In genomic region chr1:10471411-10472219, GRCh38 we compare ENCODE assay signal across 8 cellular contexts. TPM values are rescaled to one million over a fixed set of nuclear protein-coding genes. Genes with fewer than 3 reads are reported as not detected.
A peak's percentile ranks its signal among the peaks of the same experiment; 100 is the strongest.
DNase-seq lines count a peak whose midpoint lies in the region; ATAC-seq and TF ChIP-seq lines count a peak whose summit lies in the region.

No MANE protein-coding gene starts in this region.

- peaks cover 20% of the 10 kb centered on the region for H3K36me3 Mint-ChIP-seq in brain

- H3K4me1 ChIP-seq in Karpas-422 (ENCODE audit: low read length) (peaks cover 36% of the 10 kb centered on the region), lower lobe of right lung (peaks cover 39% of the 10 kb centered on the region), upper lobe of left lung (peaks cover 18 to 41% (median 29%) of the 10 kb centered on the region in 4 donors)

- H3K9me3 Mint-ChIP-seq in brain = no peaks in the 10 kb centered on the region

- H2AFZ ChIP-seq in Karpas-422 (ENCODE audit: low read length) = peak overlapping the region; percentile 52; the same call in 1 of the 2 replicates

- H3K4me3 ChIP-seq in GM12865 (ENCODE audit: low read depth, low read length) (peak overlapping the region; percentile 63), Karpas-422 (ENCODE audit: low read length) (peak overlapping the region; percentile 85), lower lobe of right lung (peak overlapping the region; percentile 86), upper lobe of left lung (peak overlapping the region; percentile 74 to 86 (median 82))

- no peak for TF ChIP-seq CTCF in GM12865 (IDR thresholded peaks at IDR 0.05; ENCODE audit: insufficient read depth, low read depth, low read length, missing control alignments)
- TF ChIP-seq CTCF in brain (conservative IDR thresholded peaks at IDR 0.05) = no peak
- TF ChIP-seq CTCF in lower lobe of right lung (IDR thresholded peaks at IDR 0.05) = no peak
- TF ChIP-seq CTCF in upper lobe of left lung (IDR thresholded peaks at IDR 0.05) = no peak

- peak overlapping the region; percentile 95 for H3K27ac ChIP-seq in Karpas-422 (ENCODE audit: low read length)
- H3K27ac ChIP-seq in lower lobe of right lung = peak overlapping the region; percentile 77
- H3K27ac ChIP-seq in upper lobe of left lung = peak overlapping the region; percentile 50 to 85 (median 69)

- H3K9me2 ChIP-seq in Karpas-422 (replicated peaks; ENCODE audit: insufficient read depth, low read length) = no peaks in the 10 kb centered on the region

- peak overlapping the region; percentile 93 to 97 (median 94) for H3K27ac Mint-ChIP-seq in brain

- no peak for ATAC-seq in lower lobe of right lung
- ATAC-seq in upper lobe of left lung (ENCODE audit: low FRiP score in 2 of 2) = no peak
- no peak for ATAC-seq in GM18909 (IDR thresholded peaks at IDR 0.05; ENCODE audit: poor library complexity, unreplicated experiment)

- H3K36me3 ChIP-seq in Karpas-422 (ENCODE audit: insufficient read depth, low read length) = peaks cover 15% of the 10 kb centered on the region
- H3K36me3 ChIP-seq in lower lobe of right lung = peaks cover 27% of the 10 kb centered on the region
- H3K36me3 ChIP-seq in upper lobe of left lung = peaks cover 8 to 28% (median 21%) of the 10 kb centered on the region in 4 donors

- H3K27me3 ChIP-seq in Karpas-422 (ENCODE audit: low read length) (no peaks in the 10 kb centered on the region), lower lobe of right lung (ENCODE audit: low read depth) (no peaks in the 10 kb centered on the region), upper lobe of left lung (no peaks in the 10 kb centered on the region)

- intact Hi-C loops in lower lobe of right lung (cut with DNase I) = no loop called here

- 9 to 12% methylated on average over 16 to 23 of the region's 23 CpGs for WGBS in upper lobe of left lung, 2 donors

- H3K9ac ChIP-seq in Karpas-422 (ENCODE audit: low read length) = peak overlapping the region; percentile 83

- H3K4me3 Mint-ChIP-seq in brain = peak overlapping the region; percentile 96 to 100 (median 96)

- peaks cover 49% of the 10 kb centered on the region for H3K4me1 Mint-ChIP-seq in brain

- peaks cover 4% of the 10 kb centered on the region; the same call in 1 of the 2 replicates for H4K20me1 ChIP-seq in Karpas-422 (ENCODE audit: insufficient read depth, low read depth, low read length)

- TF ChIP-seq POLR2A in upper lobe of left lung (IDR thresholded peaks at IDR 0.05) = no peak

- TF ChIP-seq EP300 in upper lobe of left lung (IDR thresholded peaks at IDR 0.05) = no peak

- H3K4me2 ChIP-seq in Karpas-422 (ENCODE audit: low read depth, low read length, poor library complexity, severe bottlenecking) = peak overlapping the region; percentile 89

- peaks cover 48% of the 10 kb centered on the region for H3K79me2 ChIP-seq in Karpas-422 (ENCODE audit: low read length)

- DNase-seq in GM12865 (ENCODE audit: low read depth) (peak; percentile 44), Karpas-422 (peak; percentile 62), lower lobe of right lung (no peak), upper lobe of left lung (no peak), NCI-H774 (lab: John Stamatoyannopoulos, UW) (no peak)
- DNase-seq in activated effector memory CD4-positive, alpha-beta T cell treated with anti-CD3 and anti-CD28 coated beads, Interleukin-2, amount 50 U/mL, for 16 hours = no peak

- H3K9me3 ChIP-seq in Karpas-422 (ENCODE audit: low read length) = no peaks in the 10 kb centered on the region
- no peaks in the 10 kb centered on the region for H3K9me3 ChIP-seq in lower lobe of right lung
- H3K9me3 ChIP-seq in upper lobe of left lung = no peaks in the 10 kb centered on the region

- H3K27me3 Mint-ChIP-seq in brain = peaks cover 12% of the 10 kb centered on the region

RNA-seq across cellular contexts. Expression of gene DFFA, which starts 0.7 kb away (rescaled TPM):
- 42.9 and 61.9 TPM in 2 replicates for total RNA-seq in Karpas-422 (2014; rRNA removed; shearing (Covaris generic); ENCODE audit: low replicate concordance)
- polyA plus RNA-seq in brain (ENCODE audit: insufficient read depth, low read depth, low replicate concordance) = 31.8 TPM
- total RNA-seq in lower lobe of right lung = 37.0 TPM
- total RNA-seq in upper lobe of left lung = 10 to 100 TPM; 15.8 to 37.2 (median 22.9) TPM

RNA-seq across cellular contexts. Expression of gene PEX14, which starts 3.1 kb away (rescaled TPM):
- 9.1 and 11.0 TPM in 2 replicates for total RNA-seq in Karpas-422 (2014; rRNA removed; shearing (Covaris generic); ENCODE audit: low replicate concordance)
- polyA plus RNA-seq in brain (ENCODE audit: insufficient read depth, low read depth, low replicate concordance) = 37.1 TPM
- total RNA-seq in lower lobe of right lung (27.9 TPM), upper lobe of left lung (10 to 100 TPM; 21.2 to 43.0 (median 29.9) TPM)

RNA-seq across cellular contexts. Expression of gene CORT, which starts 21.8 kb away (rescaled TPM):
- total RNA-seq in Karpas-422 (2014; rRNA removed; shearing (Covaris generic); ENCODE audit: low replicate concordance) = 0.34 and 3.5 TPM in 2 replicates
- polyA plus RNA-seq in brain (ENCODE audit: insufficient read depth, low read depth, low replicate concordance) = 2.6 TPM
- total RNA-seq in lower lobe of right lung (not detected), upper lobe of left lung (under 1 TPM in 2 of 6 donors, not detected in 4; 0.26 to 0.59 TPM)

RNA-seq across cellular contexts. Expression of gene CENPS, which starts 41.4 kb away (rescaled TPM):
- total RNA-seq in Karpas-422 (2014; rRNA removed; shearing (Covaris generic); ENCODE audit: low replicate concordance) = 10.6 and 19.8 TPM in 2 replicates
- 20.4 TPM for polyA plus RNA-seq in brain (ENCODE audit: insufficient read depth, low read depth, low replicate concordance)
- 13.4 TPM for total RNA-seq in lower lobe of right lung
- total RNA-seq in upper lobe of left lung = 10 to 100 TPM in 5 of 6 donors, 1 to 10 TPM in 1; 1.4 to 23.0 (median 14.3) TPM

Comparison
In these comparisons a context has a peak if more than half of its experiments do, and no peak if none do; other contexts are left out.
1. DNase-seq: peak in GM12865 (single experiment) and Karpas-422 (single experiment); none in lower lobe of right lung (single experiment), upper lobe of left lung (0 of 2), NCI-H774 (single experiment) and activated effector memory CD4-positive, alpha-beta T cell treated with anti-CD3 and anti-CD28 coated beads, Interleukin-2, amount 50 U/mL, for 16 hours (single experiment).
2. Peak in every context shown above with its lines, with median percentiles within 50 percentile points of each other: H3K4me3 ChIP-seq and H3K27ac ChIP-seq.